ENCODE assay signal across 20 cellular contexts in the genomic region with DNA sequence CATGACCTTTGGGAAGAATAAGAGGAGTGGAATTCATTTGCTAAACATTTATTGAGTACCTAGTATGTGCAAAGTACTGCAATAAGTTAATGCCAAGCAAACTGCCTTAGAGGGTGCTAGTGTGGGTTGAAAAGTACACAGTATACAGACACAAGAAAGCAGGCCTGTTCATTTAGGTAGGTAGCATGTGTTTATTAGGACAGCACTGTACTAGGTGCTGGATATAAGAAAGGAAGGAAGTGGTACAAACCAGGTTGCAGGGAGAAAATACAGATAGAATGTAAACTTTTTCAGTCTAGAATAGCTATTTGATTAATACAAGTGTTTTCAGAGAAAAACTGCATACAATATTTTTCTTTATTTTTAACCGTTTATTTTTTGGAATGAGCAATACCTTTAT.
DNase-seq lines count a peak whose midpoint lies in the region; ATAC-seq and TF ChIP-seq lines count a peak whose summit lies in the region.
"Had no signal": no experiment of that assay in that cellular context is flagged by ENCODE, and none has a peak within 500 bp of the region (broad histone marks: within the 10 kb centered on the region; RNA-seq: fewer than 3 reads in every experiment).

No MANE protein-coding gene starts in this region.

- no peaks in the 10 kb centered on the region for H4K20me1 ChIP-seq in KMS-11 (ENCODE audit: insufficient read depth)

- POLR2A ChIA-PET in MCF 10A (lab: Yijun Ruan, JAX), result interaction anchor here (0.6 to 1.5 kb wide), 4 partner anchors 10 to 117 kb away, joined by 3 to 6 read pairs (median 4); a partner anchor contains a TSS
- POLR2A ChIA-PET in activated CD8-positive, alpha-beta T cell treated with anti-CD3 and anti-CD28 coated beads for 36 hours (lab: Charles Lee), result interaction anchor here (1.1 kb wide), 1 partner anchor 20 kb away, joined by 3 read pairs; no protein-coding TSS in a partner anchor

- no peak overlapping the region for H3K4me3 Mint-ChIP-seq in MCF 10A (ENCODE audit: unreplicated experiment)
- no peak overlapping the region for H3K4me3 Mint-ChIP-seq in activated CD8-positive, alpha-beta T cell treated with anti-CD3 and anti-CD28 coated beads for 36 hours
- H3K4me3 Mint-ChIP-seq in stimulated activated effector memory CD8-positive, alpha-beta T cell treated with anti-CD3 and anti-CD28 coated beads, Interleukin-12 subunit alpha, Interleukin-12 subunit beta, amount 100 ng/mL, for 72 hours, result no peak overlapping the region
- H3K4me3 Mint-ChIP-seq: stimulated activated naive CD8-positive, alpha-beta T cell treated with anti-CD3 and anti-CD28 coated beads, Interleukin-15, amount 100 ng/mL, for 72 hours; WTC11 had no signal

- H3K9me3 Mint-ChIP-seq in MCF 10A (ENCODE audit: unreplicated experiment), result no peaks in the 10 kb centered on the region
- H3K9me3 Mint-ChIP-seq in activated CD8-positive, alpha-beta T cell treated with anti-CD3 and anti-CD28 coated beads for 36 hours, result peaks cover 4% of the 10 kb centered on the region
- no peaks in the 10 kb centered on the region for H3K9me3 Mint-ChIP-seq in stimulated activated effector memory CD8-positive, alpha-beta T cell treated with anti-CD3 and anti-CD28 coated beads, Interleukin-12 subunit alpha, Interleukin-12 subunit beta, amount 100 ng/mL, for 72 hours
- H3K9me3 Mint-ChIP-seq: stimulated activated naive CD8-positive, alpha-beta T cell treated with anti-CD3 and anti-CD28 coated beads, Interleukin-15, amount 100 ng/mL, for 72 hours had no signal

- H3K4me2 ChIP-seq in KMS-11, result peak overlapping the region; percentile 21; the same call in 1 of the 2 replicates
- H3K4me2 ChIP-seq: smooth muscle cell had no signal

- no peak overlapping the region for H3K27ac ChIP-seq in breast epithelium
- H3K27ac ChIP-seq in KMS-11, result no peak overlapping the region; the same call in 1 of the 2 replicates
- no peak overlapping the region for H3K27ac ChIP-seq in ascending aorta
- H3K27ac ChIP-seq: coronary artery, Peyer's patch, tibial artery had no signal

- no peak overlapping the region for H3K9ac ChIP-seq in KMS-11

- no peak overlapping the region for H2AFZ ChIP-seq in KMS-11 (ENCODE audit: low read depth)

- intact Hi-C loops in MCF 10A (cut with micrococcal nuclease), result no loop called here
- intact Hi-C loops in breast epithelium (cut with DNase I; ENCODE audit: low total_unique reads), result no loop called here
- intact Hi-C loops in activated CD8-positive, alpha-beta T cell treated with anti-CD3 and anti-CD28 coated beads for 36 hours (cut with micrococcal nuclease), result no loop called here
- intact Hi-C loops in ascending aorta (cut with DNase I), result no loop called here

- DNase-seq in MCF 10A (ENCODE audit: unreplicated experiment) (no peak), breast epithelium (ENCODE audit: low spot score in 2 of 2) (no peak), ascending aorta (ENCODE audit: low spot score in 2 of 2) (no peak)
- DNase-seq in activated CD8-positive, alpha-beta T cell treated with anti-CD3 and anti-CD28 coated beads for 36 hours, result no peak
- DNase-seq in stimulated activated effector memory CD8-positive, alpha-beta T cell treated with anti-CD3 and anti-CD28 coated beads, Interleukin-12 subunit alpha, Interleukin-12 subunit beta, amount 100 ng/mL, for 72 hours (ENCODE audit: low spot score in 2 of 2), result no peak
- DNase-seq: activated CD4-positive, alpha-beta T cell treated with anti-CD3 and anti-CD28 coated beads, Interleukin-2, amount 50 U/mL, for 48 hours; DMS79; kidney; NCI-H1417; NCI-H510A treated with DMSO at 0.1 percent for 48 hours; NK-92 treated with Interleukin-12 subunit alpha and Interleukin-12 subunit beta, amount 100 ng/mL, for 24 hours; Peyer's patch; stimulated activated CD4-positive, alpha-beta T cell treated with anti-CD3 and anti-CD28 coated beads, Interleukin-2, amount 100 ng/mL, for 48 hours; stimulated activated naive CD8-positive, alpha-beta T cell treated with anti-CD3 and anti-CD28 coated beads, Interleukin-15, amount 100 ng/mL, for 72 hours; tibial artery had no signal

- H3K27ac Mint-ChIP-seq in MCF 10A (ENCODE audit: low read depth, unreplicated experiment), result peak overlapping the region; percentile 27
- H3K27ac Mint-ChIP-seq in activated CD8-positive, alpha-beta T cell treated with anti-CD3 and anti-CD28 coated beads for 36 hours, result peak overlapping the region; percentile 30
- peak overlapping the region; percentile 64 for H3K27ac Mint-ChIP-seq in stimulated activated effector memory CD8-positive, alpha-beta T cell treated with anti-CD3 and anti-CD28 coated beads, Interleukin-12 subunit alpha, Interleukin-12 subunit beta, amount 100 ng/mL, for 72 hours
- H3K27ac Mint-ChIP-seq: WTC11 had no signal

- TF ChIP-seq POLR2A in breast epithelium (IDR thresholded peaks at IDR 0.05), result no peak

- CTCF ChIA-PET in MCF 10A (lab: Yijun Ruan, JAX), result no interaction called here
- CTCF ChIA-PET in activated CD8-positive, alpha-beta T cell treated with anti-CD3 and anti-CD28 coated beads for 36 hours (lab: Charles Lee), result no interaction called here

- H3K27me3 ChIP-seq in breast epithelium, result no peaks in the 10 kb centered on the region
- H3K27me3 ChIP-seq in KMS-11 (ENCODE audit: insufficient read depth, low read depth), result no peaks in the 10 kb centered on the region
- no peaks in the 10 kb centered on the region for H3K27me3 ChIP-seq in ascending aorta
- H3K27me3 ChIP-seq: Peyer's patch, tibial artery had no signal

- H3K36me3 Mint-ChIP-seq in MCF 10A (ENCODE audit: insufficient read depth, unreplicated experiment), result peaks cover 43% of the 10 kb centered on the region
- peaks cover 41% of the 10 kb centered on the region for H3K36me3 Mint-ChIP-seq in activated CD8-positive, alpha-beta T cell treated with anti-CD3 and anti-CD28 coated beads for 36 hours (ENCODE audit: low read depth)
- H3K36me3 Mint-ChIP-seq in stimulated activated effector memory CD8-positive, alpha-beta T cell treated with anti-CD3 and anti-CD28 coated beads, Interleukin-12 subunit alpha, Interleukin-12 subunit beta, amount 100 ng/mL, for 72 hours, result peaks cover 68% of the 10 kb centered on the region

- H3K4me1 Mint-ChIP-seq in MCF 10A (ENCODE audit: insufficient read depth, unreplicated experiment), result peaks cover 6% of the 10 kb centered on the region
- H3K4me1 Mint-ChIP-seq in activated CD8-positive, alpha-beta T cell treated with anti-CD3 and anti-CD28 coated beads for 36 hours (ENCODE audit: low read depth), result peaks cover 25% of the 10 kb centered on the region
- peaks cover 38% of the 10 kb centered on the region for H3K4me1 Mint-ChIP-seq in stimulated activated effector memory CD8-positive, alpha-beta T cell treated with anti-CD3 and anti-CD28 coated beads, Interleukin-12 subunit alpha, Interleukin-12 subunit beta, amount 100 ng/mL, for 72 hours

- no TSS peak for BruUV-seq in MCF 10A (replicated peaks; lab: Mats Ljungman, UMichigan)

- TF ChIP-seq CTCF in MCF 10A (IDR thresholded peaks at IDR 0.05; ENCODE audit: unreplicated experiment) (no peak), breast epithelium (IDR thresholded peaks at IDR 0.05) (no peak), KMS-11 (conservative IDR thresholded peaks at IDR 0.05; ENCODE audit: low read depth, low read length) (no peak), ascending aorta (IDR thresholded peaks at IDR 0.05) (no peak)
- no peak for TF ChIP-seq CTCF in activated CD8-positive, alpha-beta T cell treated with anti-CD3 and anti-CD28 coated beads for 36 hours (IDR thresholded peaks at IDR 0.05)

- peaks cover 6 to 14% of the 10 kb centered on the region in 2 donors for H3K9me3 ChIP-seq in breast epithelium
- H3K9me3 ChIP-seq in ascending aorta, result peaks cover 0 to 21% of the 10 kb centered on the region in 2 donors

- ATAC-seq in activated CD8-positive, alpha-beta T cell treated with anti-CD3 and anti-CD28 coated beads for 36 hours, result no peak
- ATAC-seq in stimulated activated effector memory CD8-positive, alpha-beta T cell treated with anti-CD3 and anti-CD28 coated beads, Interleukin-12 subunit alpha, Interleukin-12 subunit beta, amount 100 ng/mL, for 72 hours, result no peak
- ATAC-seq in HG03469 (IDR thresholded peaks at IDR 0.05; ENCODE audit: unreplicated experiment), result no peak
- ATAC-seq: stimulated activated naive CD8-positive, alpha-beta T cell treated with anti-CD3 and anti-CD28 coated beads, Interleukin-15, amount 100 ng/mL, for 72 hours; WTC11 had no signal

- no peaks in the 10 kb centered on the region for H3K27me3 Mint-ChIP-seq in MCF 10A (ENCODE audit: insufficient read depth, unreplicated experiment)
- H3K27me3 Mint-ChIP-seq in activated CD8-positive, alpha-beta T cell treated with anti-CD3 and anti-CD28 coated beads for 36 hours, result no peaks in the 10 kb centered on the region
- H3K27me3 Mint-ChIP-seq: stimulated activated naive CD8-positive, alpha-beta T cell treated with anti-CD3 and anti-CD28 coated beads, Interleukin-15, amount 100 ng/mL, for 72 hours had no signal

- H3K36me3 ChIP-seq in breast epithelium (no peaks in the 10 kb centered on the region), KMS-11 (ENCODE audit: insufficient read depth) (no peaks in the 10 kb centered on the region), ascending aorta (peaks cover 20% of the 10 kb centered on the region in 2 donors)

- H3K4me1 ChIP-seq in breast epithelium (no peaks in the 10 kb centered on the region), KMS-11 (ENCODE audit: low read depth, poor library complexity, severe bottlenecking) (peaks cover 17% of the 10 kb centered on the region), ascending aorta (no peaks in the 10 kb centered on the region)
- H3K4me1 ChIP-seq: Peyer's patch, tibial artery had no signal

- no peaks in the 10 kb centered on the region for H3K79me2 ChIP-seq in KMS-11 (ENCODE audit: insufficient read depth, low read depth)

- H3K4me3 ChIP-seq in breast epithelium (no peak overlapping the region), KMS-11 (IDR thresholded peaks at IDR 0.05; ENCODE audit: insufficient read depth, low read depth, low read length) (no peak overlapping the region), ascending aorta (no peak overlapping the region)
- H3K4me3 ChIP-seq: coronary artery, Peyer's patch, smooth muscle cell, tibial artery had no signal
